7 cellular contexts compared by ENCODE assay signal in the genomic region with DNA sequence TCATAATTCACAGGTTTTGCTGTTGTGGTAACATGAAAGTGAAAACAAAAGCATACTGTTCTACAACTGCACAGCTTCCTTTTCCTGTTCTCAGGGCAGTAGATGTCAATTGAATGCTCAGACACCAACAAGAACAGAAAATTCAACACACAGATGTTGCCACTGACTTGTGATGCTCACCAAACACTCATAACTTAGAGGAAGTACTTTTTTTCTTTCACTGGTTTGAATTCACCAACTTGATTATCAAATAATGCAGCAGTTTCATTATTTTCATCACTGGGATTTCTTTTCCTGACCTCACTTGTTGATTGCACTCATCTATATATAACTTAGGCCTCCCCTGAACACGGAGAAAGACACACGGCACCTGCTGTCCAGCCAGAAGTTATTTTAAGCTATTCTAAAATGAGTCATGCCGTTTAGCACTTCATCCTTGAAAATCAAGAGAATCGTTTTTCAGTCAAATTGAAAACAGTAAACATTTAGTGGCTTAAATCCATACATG. TPM values are rescaled to one million over a fixed set of nuclear protein-coding genes. Genes with fewer than 3 reads are reported as not detected.
DNase-seq lines count a peak whose midpoint lies in the region; ATAC-seq and TF ChIP-seq lines count a peak whose summit lies in the region.

No MANE protein-coding gene starts in this region.

- DNase-seq in Karpas-422 (peak; percentile 81), astrocyte of the spinal cord (ENCODE audit: low read depth, low spot score) (peak; percentile 79), lung microvascular endothelial cell (ENCODE audit: low read depth in 2 of 2) (peak; percentile 92 to 95), uterus (peak; percentile 26 to 44), NCI-H2081 treated with DMSO at 0.1 percent for 48 hours (lab: John Stamatoyannopoulos, UW) (no peak)

- no peaks in the 10 kb centered on the region for H3K9me2 ChIP-seq in Karpas-422 (replicated peaks; ENCODE audit: insufficient read depth, low read length)

- H3K27me3 ChIP-seq in Karpas-422 (ENCODE audit: low read length) (no peaks in the 10 kb centered on the region), uterus (no peaks in the 10 kb centered on the region)

- in situ Hi-C loops in astrocyte of the spinal cord (cut with HindIII; ENCODE audit: low sequenced_read_pairs): no loop called here

- ATAC-seq in GM18502 (IDR thresholded peaks at IDR 0.05; ENCODE audit: poor library complexity, unreplicated experiment) (peak; percentile 84), GM21723 (IDR thresholded peaks at IDR 0.05; ENCODE audit: unreplicated experiment) (peak; percentile 84)

- H3K4me1 ChIP-seq in Karpas-422 (ENCODE audit: low read length) (peaks cover 50% of the 10 kb centered on the region), uterus (peaks cover 0 to 5% of the 10 kb centered on the region in 2 donors)

- H3K36me3 ChIP-seq in Karpas-422 (ENCODE audit: insufficient read depth, low read length): no peaks in the 10 kb centered on the region
- no peaks in the 10 kb centered on the region for H3K36me3 ChIP-seq in uterus

- no peak for TF ChIP-seq POLR2A in uterus (IDR thresholded peaks at IDR 0.05)

- no peaks in the 10 kb centered on the region for H4K20me1 ChIP-seq in Karpas-422 (ENCODE audit: insufficient read depth, low read depth, low read length)

- H3K79me2 ChIP-seq in Karpas-422 (ENCODE audit: low read length): peaks cover 6% of the 10 kb centered on the region

- peak overlapping the region; percentile 70 for H3K4me2 ChIP-seq in Karpas-422 (ENCODE audit: low read depth, low read length, poor library complexity, severe bottlenecking)

- H3K4me3 ChIP-seq in Karpas-422 (ENCODE audit: low read length): peak overlapping the region; percentile 45
- no peak overlapping the region for H3K4me3 ChIP-seq in astrocyte of the spinal cord (ENCODE audit: low read depth, low read length)
- H3K4me3 ChIP-seq in uterus: peak overlapping the region in 1 of 2 donors; percentile 30

- H2AFZ ChIP-seq in Karpas-422 (ENCODE audit: low read length): peak overlapping the region; percentile 17

- TF ChIP-seq CTCF in astrocyte of the spinal cord (IDR thresholded peaks at IDR 0.05; ENCODE audit: low read depth, low read length) (no peak), uterus (IDR thresholded peaks at IDR 0.05) (no peak)

- intact Hi-C loops in uterus (cut with DNase I; ENCODE audit: low total_unique reads): no loop called here

- peak overlapping the region; percentile 93 for H3K27ac ChIP-seq in Karpas-422 (ENCODE audit: low read length)
- H3K27ac ChIP-seq in uterus: peak overlapping the region; percentile 80 to 90

- no peaks in the 10 kb centered on the region for H3K9me3 ChIP-seq in Karpas-422 (ENCODE audit: low read length)
- H3K9me3 ChIP-seq in uterus: no peaks in the 10 kb centered on the region

- peak overlapping the region; percentile 62 for H3K9ac ChIP-seq in Karpas-422 (ENCODE audit: low read length)

RNA-seq across cellular contexts. Expression of gene TXLNB, which starts 1.0 kb away (rescaled TPM):
- total RNA-seq in Karpas-422 (2014; rRNA removed; shearing (Covaris generic); ENCODE audit: low replicate concordance): 14.6 and 16.3 TPM in 2 replicates
- total RNA-seq in lung microvascular endothelial cell (0.40 and 0.44 TPM in 2 replicates), uterus (1 to 10 TPM in 3 of 4 donors, under 1 TPM in 1; 0.26 to 2.5 (median 1.9) TPM)
